ENCODE assay signal across 9 cellular contexts in genomic region chr11:368414-369335, GRCh38. TPM values are rescaled to one million over a fixed set of nuclear protein-coding genes. Genes with fewer than 3 reads are reported as not detected.
A peak's percentile ranks its signal among the peaks of the same experiment; 100 is the strongest.
DNase-seq lines count a peak whose midpoint lies in the region; ATAC-seq and TF ChIP-seq lines count a peak whose summit lies in the region.
"Had no signal": no experiment of that assay in that cellular context is flagged by ENCODE, and none has a peak within 500 bp of the region (broad histone marks: within the 10 kb centered on the region; RNA-seq: fewer than 3 reads in every experiment).

No MANE protein-coding gene starts in this region.

- DNase-seq in activated CD4-positive, alpha-beta T cell treated with anti-CD3 and anti-CD28 coated beads, Interleukin-2, amount 10 ng/mL, durations not matched to agents 7 days and 5 days = no peak
- DNase-seq in activated CD4-positive, alpha-beta T cell treated with anti-CD3 and anti-CD28 coated beads for 1 hour = no peak
- no peak for DNase-seq in activated T-cell treated with anti-CD3 and anti-CD28 coated beads, Interleukin-2, amount 50 U/mL, for 4 hours
- DNase-seq in suprapubic skin (ENCODE audit: low spot score in 2 of 2) (peak in 1 of 2 donors; percentile 57), DMS153 (lab: John Stamatoyannopoulos, UW) (no peak), DMS79 treated with DMSO at 0.1 percent for 48 hours (lab: John Stamatoyannopoulos, UW) (no peak)
- no peak for DNase-seq in activated CD4-positive, CD25-positive, alpha-beta regulatory T cell treated with anti-CD3 and anti-CD28 coated beads, Interleukin-2, amount 50 U/mL, for 72 hours
- DNase-seq: EL had no signal

- POLR2A ChIA-PET in activated CD4-positive, alpha-beta T cell treated with anti-CD3 and anti-CD28 coated beads, Interleukin-2, amount 10 ng/mL, durations not matched to agents 7 days and 5 days (lab: Charles Lee) = interaction anchor here (0.6 kb wide), 1 partner anchor 162 kb away, joined by 3 read pairs; the partner anchor contains the start of gene BET1L

- 5% methylated on average over 10 of the region's 61 CpGs for WGBS in suprapubic skin

- CTCF ChIA-PET in activated CD4-positive, alpha-beta T cell treated with anti-CD3 and anti-CD28 coated beads, Interleukin-2, amount 10 ng/mL, durations not matched to agents 7 days and 5 days (lab: Charles Lee) = interaction anchor here (0.6 to 1.4 kb wide), 3 partner anchors 28 to 300 kb away, joined by 3 to 5 read pairs (median 4); no protein-coding TSS in a partner anchor

- no peaks in the 10 kb centered on the region for H3K36me3 Mint-ChIP-seq in activated CD4-positive, alpha-beta T cell treated with anti-CD3 and anti-CD28 coated beads, Interleukin-2, amount 10 ng/mL, durations not matched to agents 7 days and 5 days (ENCODE audit: low read depth)
- no peaks in the 10 kb centered on the region for H3K36me3 Mint-ChIP-seq in activated T-cell treated with anti-CD3 and anti-CD28 coated beads, Interleukin-2, amount 50 U/mL, for 4 hours (ENCODE audit: insufficient read depth)

- TF ChIP-seq EP300 in suprapubic skin (IDR thresholded peaks at IDR 0.05) = no peak

- peaks cover 29% of the 10 kb centered on the region for H3K4me1 ChIP-seq in suprapubic skin

- peak overlapping the region; percentile 58 for H3K4me3 Mint-ChIP-seq in activated CD4-positive, alpha-beta T cell treated with anti-CD3 and anti-CD28 coated beads, Interleukin-2, amount 10 ng/mL, durations not matched to agents 7 days and 5 days
- peak overlapping the region; percentile 78 for H3K4me3 Mint-ChIP-seq in activated T-cell treated with anti-CD3 and anti-CD28 coated beads, Interleukin-2, amount 50 U/mL, for 4 hours

- peak overlapping the region; percentile 41 for H3K4me3 ChIP-seq in iPS-18c (ENCODE audit: insufficient read depth, low read depth, low read length)
- peak overlapping the region; percentile 41 for H3K4me3 ChIP-seq in suprapubic skin

- no peaks in the 10 kb centered on the region for H3K36me3 ChIP-seq in suprapubic skin

- H3K4me1 Mint-ChIP-seq in activated CD4-positive, alpha-beta T cell treated with anti-CD3 and anti-CD28 coated beads, Interleukin-2, amount 10 ng/mL, durations not matched to agents 7 days and 5 days = peaks cover 12% of the 10 kb centered on the region
- H3K4me1 Mint-ChIP-seq in activated T-cell treated with anti-CD3 and anti-CD28 coated beads, Interleukin-2, amount 50 U/mL, for 4 hours (ENCODE audit: low read depth) = peaks cover 11% of the 10 kb centered on the region

- H3K9me3 ChIP-seq in iPS-18c (ENCODE audit: control insufficient read depth, insufficient read depth, low read length) (no peaks in the 10 kb centered on the region), suprapubic skin (no peaks in the 10 kb centered on the region)

- H3K27ac Mint-ChIP-seq in activated CD4-positive, alpha-beta T cell treated with anti-CD3 and anti-CD28 coated beads, Interleukin-2, amount 10 ng/mL, durations not matched to agents 7 days and 5 days = no peak overlapping the region

- H3K27me3 Mint-ChIP-seq in activated CD4-positive, alpha-beta T cell treated with anti-CD3 and anti-CD28 coated beads, Interleukin-2, amount 10 ng/mL, durations not matched to agents 7 days and 5 days = peaks cover 42% of the 10 kb centered on the region
- H3K27me3 Mint-ChIP-seq in activated T-cell treated with anti-CD3 and anti-CD28 coated beads, Interleukin-2, amount 50 U/mL, for 4 hours (ENCODE audit: low read depth) = peaks cover 44% of the 10 kb centered on the region

- H3K9me3 Mint-ChIP-seq in activated CD4-positive, alpha-beta T cell treated with anti-CD3 and anti-CD28 coated beads, Interleukin-2, amount 10 ng/mL, durations not matched to agents 7 days and 5 days = no peaks in the 10 kb centered on the region
- H3K9me3 Mint-ChIP-seq in activated T-cell treated with anti-CD3 and anti-CD28 coated beads, Interleukin-2, amount 50 U/mL, for 4 hours = no peaks in the 10 kb centered on the region

- no peak overlapping the region for H3K27ac ChIP-seq in suprapubic skin

- peaks cover 56% of the 10 kb centered on the region for H3K27me3 ChIP-seq in suprapubic skin

- no peak for TF ChIP-seq CTCF in suprapubic skin (IDR thresholded peaks at IDR 0.05)

- peak in 1 of 2 donors; percentile 12 for ATAC-seq in activated T-cell treated with anti-CD3 and anti-CD28 coated beads, Interleukin-2, amount 50 U/mL, for 4 hours

- TF ChIP-seq POLR2A in suprapubic skin (IDR thresholded peaks at IDR 0.05) = no peak

RNA-seq across cellular contexts. Expression of gene B4GALNT4, which starts 0.6 kb away (rescaled TPM):
- 1 to 10 TPM; 1.5 to 1.6 TPM for total RNA-seq in activated CD4-positive, alpha-beta T cell treated with anti-CD3 and anti-CD28 coated beads, Interleukin-2, amount 10 ng/mL, durations not matched to agents 7 days and 5 days
- 1 to 10 TPM; 3.8 to 6.1 (median 5.5) TPM for total RNA-seq in activated T-cell treated with anti-CD3 and anti-CD28 coated beads, Interleukin-2, amount 50 U/mL, for 4 hours
- 1 to 10 TPM; 1.2 to 3.0 (median 1.6) TPM for total RNA-seq in suprapubic skin

RNA-seq across cellular contexts. Expression of gene PKP3, which starts 25.3 kb away (rescaled TPM):
- total RNA-seq in activated CD4-positive, alpha-beta T cell treated with anti-CD3 and anti-CD28 coated beads, Interleukin-2, amount 10 ng/mL, durations not matched to agents 7 days and 5 days = not detected
- under 1 TPM; 0.11 to 0.40 (median 0.16) TPM for total RNA-seq in activated T-cell treated with anti-CD3 and anti-CD28 coated beads, Interleukin-2, amount 50 U/mL, for 4 hours
- 100 to 1,000 TPM; 318 to 486 (median 428) TPM for total RNA-seq in suprapubic skin

RNA-seq across cellular contexts. Expression of gene SIGIRR, which starts 46.1 kb away (rescaled TPM):
- 100 to 1,000 TPM; 226 to 255 TPM for total RNA-seq in activated CD4-positive, alpha-beta T cell treated with anti-CD3 and anti-CD28 coated beads, Interleukin-2, amount 10 ng/mL, durations not matched to agents 7 days and 5 days
- 10 to 100 TPM; 26.7 to 29.3 (median 29.2) TPM for total RNA-seq in activated T-cell treated with anti-CD3 and anti-CD28 coated beads, Interleukin-2, amount 50 U/mL, for 4 hours
- 10 to 100 TPM; 14.2 to 26.0 (median 16.5) TPM for total RNA-seq in suprapubic skin

RNA-seq across cellular contexts. Expression of gene IFITM3, which starts 48.0 kb away (rescaled TPM):
- 100 to 1,000 TPM; 213 to 271 TPM for total RNA-seq in activated CD4-positive, alpha-beta T cell treated with anti-CD3 and anti-CD28 coated beads, Interleukin-2, amount 10 ng/mL, durations not matched to agents 7 days and 5 days
- total RNA-seq in activated T-cell treated with anti-CD3 and anti-CD28 coated beads, Interleukin-2, amount 50 U/mL, for 4 hours = 10 to 100 TPM in 2 of 3 donors, 1 to 10 TPM in 1; 5.3 to 24.6 (median 20.4) TPM
- total RNA-seq in suprapubic skin = 100 to 1,000 TPM in 2 of 4 donors, 10 to 100 TPM in 2; 69.6 to 160 (median 110) TPM

RNA-seq across cellular contexts. Expression of gene IFITM1, which starts 54.8 kb away (rescaled TPM):
- total RNA-seq in activated CD4-positive, alpha-beta T cell treated with anti-CD3 and anti-CD28 coated beads, Interleukin-2, amount 10 ng/mL, durations not matched to agents 7 days and 5 days = 1,000 to 10,000 TPM; 1,306 to 1,465 TPM
- 100 to 1,000 TPM in 2 of 3 donors, 10 to 100 TPM in 1; 99.3 to 144 (median 120) TPM for total RNA-seq in activated T-cell treated with anti-CD3 and anti-CD28 coated beads, Interleukin-2, amount 50 U/mL, for 4 hours
- 100 to 1,000 TPM in 1 of 4 donors, 10 to 100 TPM in 3; 50.7 to 128 (median 67.6) TPM for total RNA-seq in suprapubic skin

Comparison
In these comparisons a context has a peak if more than half of its experiments do, and no peak if none do; other contexts are left out.
1. RNA of gene PKP3, which starts 25.3 kb away (total RNA-seq): 318 to 486 TPM in suprapubic skin; 0.11 to 0.40 TPM in activated T-cell treated with anti-CD3 and anti-CD28 coated beads, Interleukin-2, amount 50 U/mL, for 4 hours and not detected in activated CD4-positive, alpha-beta T cell treated with anti-CD3 and anti-CD28 coated beads, Interleukin-2, amount 10 ng/mL, durations not matched to agents 7 days and 5 days; every median in the first group is over 100 times any median in the second.
2. RNA of gene SIGIRR, which starts 46.1 kb away (total RNA-seq): 226 to 255 TPM in activated CD4-positive, alpha-beta T cell treated with anti-CD3 and anti-CD28 coated beads, Interleukin-2, amount 10 ng/mL, durations not matched to agents 7 days and 5 days; 26.7 to 29.3 TPM in activated T-cell treated with anti-CD3 and anti-CD28 coated beads, Interleukin-2, amount 50 U/mL, for 4 hours and 14.2 to 26.0 TPM in suprapubic skin; every median in the first group is over 4 times any median in the second.